ENCODE assay signal across 8 cellular contexts in the genomic region with DNA sequence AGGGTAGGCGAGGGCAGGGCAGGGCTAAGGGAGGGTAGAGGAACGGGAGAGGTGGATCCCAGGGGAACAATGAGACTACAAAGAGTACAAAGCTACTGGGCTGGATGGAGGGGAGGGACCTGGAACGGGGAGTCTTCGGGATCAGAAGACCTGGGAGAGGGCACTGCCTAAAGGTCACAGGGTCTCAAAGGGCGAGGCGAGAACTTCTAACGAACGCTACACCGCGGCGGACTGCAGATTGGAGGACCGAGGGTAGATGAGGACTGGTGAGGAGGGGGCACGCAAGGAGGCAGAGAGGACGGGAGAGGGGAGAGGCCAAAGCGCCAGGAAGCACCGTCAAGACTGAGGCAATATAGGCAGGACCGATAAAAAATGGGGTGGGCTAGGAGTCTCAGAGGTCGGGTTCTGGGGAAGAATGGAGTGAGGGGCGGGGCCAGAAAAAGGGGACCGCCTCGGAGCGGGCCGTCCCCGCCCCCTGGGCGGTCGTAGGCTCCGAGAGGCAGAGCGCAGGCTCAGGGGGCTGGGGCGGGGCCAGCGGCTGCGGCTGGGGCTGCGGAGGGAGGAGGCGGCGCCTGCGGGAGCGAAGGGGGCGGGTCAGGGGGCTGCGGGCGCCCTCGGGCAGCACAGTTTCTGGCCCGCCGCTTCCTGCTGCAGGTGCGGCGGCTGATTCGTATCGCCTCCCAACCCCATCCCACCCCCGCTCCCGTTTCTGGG. TPM values are rescaled to one million over a fixed set of nuclear protein-coding genes. Genes with fewer than 3 reads are reported as not detected.
DNase-seq lines count a peak whose midpoint lies in the region; ATAC-seq, FAIRE-seq and TF ChIP-seq lines count a peak whose summit lies in the region.

No MANE protein-coding gene starts in this region.

- H2AFZ ChIP-seq in HepG2 (ENCODE audit: low read length) = no peak overlapping the region

- H3K4me2 ChIP-seq in HepG2 (ENCODE audit: low read depth, low read length) = peak overlapping the region; percentile 99

- in situ Hi-C loops in HepG2 (cut with HindIII; ENCODE audit: extremely low pct_ligation_motif_present, low pct_unique_long_range_greater_than_20kb) = no loop called here

- ATAC-seq in GM21825 (IDR thresholded peaks at IDR 0.05; ENCODE audit: unreplicated experiment) = peak; percentile 36
- peak; percentile 45 for ATAC-seq in central memory CD8-positive, alpha-beta T cell (replicated peaks; ENCODE audit: extremely low read depth, poor library complexity, severe bottlenecking)
- peak; percentile 66 for ATAC-seq in HepG2

- peak overlapping the region; percentile 47 for H3K4me3 Mint-ChIP-seq in central memory CD8-positive, alpha-beta T cell

- peaks cover 7% of the 10 kb centered on the region for H3K9me3 Mint-ChIP-seq in central memory CD8-positive, alpha-beta T cell

- H3K4me1 ChIP-seq in HepG2 (ENCODE audit: insufficient read depth, low read length) = peaks cover 68% of the 10 kb centered on the region

- H3K79me2 ChIP-seq in HepG2 (ENCODE audit: insufficient read depth, low read length) = no peaks in the 10 kb centered on the region

- H4K20me1 ChIP-seq in HepG2 (ENCODE audit: insufficient read depth, low read length) = peaks cover 7% of the 10 kb centered on the region; the same call in 1 of the 2 replicates

- TF ChIP-seq EP300 in HepG2 (IDR thresholded peaks at IDR 0.05; ENCODE audit: low read depth in 2 of 2, low read length in 2 of 2) = no peak
- TF ChIP-seq EP300 in HepG2 (CRISPR knock-in tag; IDR thresholded peaks at IDR 0.05; ENCODE audit: borderline replicate concordance) = no peak

- BruUV-seq in HepG2 (replicated peaks; lab: Mats Ljungman, UMichigan) = no TSS peak

- DNase-seq in CD1c-positive myeloid dendritic cell (ENCODE audit: extremely low spot score) (peak; percentile 88), NCI-H1694 treated with DMSO at 0.1 percent for 48 hours (lab: John Stamatoyannopoulos, UW) (peak; percentile 77), WERI-Rb-1 (peak; percentile 90), HepG2 (ENCODE audit: low spot score) (peak; percentile 73)
- peak; percentile 65 for DNase-seq in central memory CD8-positive, alpha-beta T cell (ENCODE audit: low spot score in 2 of 2)
- DNase-seq in stimulated activated CD4-positive, alpha-beta T cell treated with anti-CD3 and anti-CD28 coated beads, Interleukin-2, amount 100 ng/mL, for 24 hours = peak; percentile 79 to 90
- no peak for DNase-seq in NK-92 treated with Interleukin-12 subunit alpha and Interleukin-12 subunit beta, amount 100 ng/mL, for 24 hours (lab: John Stamatoyannopoulos, UW)

- POLR2A ChIA-PET in HepG2 (lab: Yijun Ruan, JAX) = no interaction called here

- H3K36me3 Mint-ChIP-seq in central memory CD8-positive, alpha-beta T cell (ENCODE audit: insufficient read depth) = peaks cover 30% of the 10 kb centered on the region

- TF ChIP-seq CTCF in WERI-Rb-1 (IDR thresholded peaks at IDR 0.05; ENCODE audit: low read depth, low read length) (no peak), HepG2 (CRISPR knock-in tag; IDR thresholded peaks at IDR 0.05) (no peak)

- H3K27me3 ChIP-seq in WERI-Rb-1 (ENCODE audit: insufficient read depth, low read depth, severe bottlenecking) (no peaks in the 10 kb centered on the region), HepG2 (ENCODE audit: control insufficient read depth in 1 of 2, insufficient read depth in 2 of 2, low read length in 2 of 2) (no peaks in the 10 kb centered on the region)

- CTCF ChIA-PET in HepG2 (lab: Yijun Ruan, JAX; ENCODE audit: low intra/inter-chr PET ratio, low total read pairs) = no interaction called here

- H3K36me3 ChIP-seq in WERI-Rb-1 = no peaks in the 10 kb centered on the region
- H3K36me3 ChIP-seq in HepG2 (replicated peaks in 1 of 2; ENCODE audit: control insufficient read depth in 1 of 2, insufficient read depth in 2 of 2, low read length in 2 of 2) = no peaks in the 10 kb centered on the region

- peak in 1 of 2 experiments; percentile 69; a peak in 2 of 4 replicates for TF ChIP-seq POLR2A in HepG2 (IDR thresholded peaks at IDR 0.05; ENCODE audit: insufficient read depth in 1 of 2, low read depth in 2 of 2, low read length in 2 of 2)

- 29% methylated on average over 23 of the region's 48 CpGs for WGBS in HepG2 (ENCODE audit: low lambda C conversion rate)

- TF ChIP-seq RAD21 in HepG2 (CRISPR knock-in tag; IDR thresholded peaks at IDR 0.05) = no peak

- H3K27ac ChIP-seq in WERI-Rb-1 (peak overlapping the region; percentile 83; the same call in 1 of the 2 replicates), HepG2 (ENCODE audit: extremely low read length, insufficient read depth, low read length) (peak overlapping the region; percentile 45)

- peak; percentile 15 for FAIRE-seq in HepG2 (lab: Jason Lieb, UNC)

- intact Hi-C loops in HepG2 (cut with micrococcal nuclease; ENCODE audit: unreplicated experiment) = no loop called here

- peak overlapping the region; percentile 48 for H3K4me3 ChIP-seq in WERI-Rb-1 (ENCODE audit: low read depth, low read length)
- peak overlapping the region; percentile 57 to 80 (median 58) for H3K4me3 ChIP-seq in HepG2 (replicated peaks in 1 of 3; ENCODE audit: insufficient read depth in 1 of 3, low read depth in 2 of 3, low read length in 3 of 3)

- peaks cover 79% of the 10 kb centered on the region for H3K27me3 Mint-ChIP-seq in central memory CD8-positive, alpha-beta T cell

- peaks cover 68% of the 10 kb centered on the region for H3K4me1 Mint-ChIP-seq in central memory CD8-positive, alpha-beta T cell

- H3K9ac ChIP-seq in HepG2 (ENCODE audit: insufficient read depth, low read depth, low read length) = peak overlapping the region; percentile 58

- H3K27ac Mint-ChIP-seq in central memory CD8-positive, alpha-beta T cell (ENCODE audit: low read depth) = peak overlapping the region; percentile 80

- peaks cover 7% of the 10 kb centered on the region for H3K9me3 ChIP-seq in WERI-Rb-1 (ENCODE audit: severe bottlenecking)
- H3K9me3 ChIP-seq in HepG2 (ENCODE audit: low read length) = no peaks in the 10 kb centered on the region

RNA-seq across cellular contexts. Expression of a gene that starts 1.3 kb away (rescaled TPM):
- 0.24 and 0.29 TPM in 2 replicates for total RNA-seq in HepG2 (2016; rRNA removed; fragmentation: Illumina TruSeq; extraction: Trizol)
- total RNA-seq in HepG2 (2016; cell fraction: cytosol; rRNA removed; fragmentation: Illumina TruSeq; extraction: Trizol; ENCODE audit: low read depth) = 0.09 and 0.20 TPM in 2 replicates
- total RNA-seq in HepG2 (2016; cell fraction: insoluble cytoplasmic fraction; rRNA removed; fragmentation: Illumina TruSeq; extraction: Trizol) = 0.10 and 0.35 TPM in 2 replicates
- 0.34 TPM in 2 replicates for total RNA-seq in HepG2 (2016; cell fraction: membrane; rRNA removed; fragmentation: Illumina TruSeq; extraction: Trizol)
- total RNA-seq in HepG2 (2016; cell fraction: nucleus; rRNA removed; fragmentation: Illumina TruSeq; extraction: Trizol) = 0.66 and 0.81 TPM in 2 replicates
- 1.6 and 1.7 TPM in 2 replicates for polyA plus RNA-seq in HepG2 (2011; rRNA removed)
- polyA plus RNA-seq in HepG2 (2011; cell fraction: cytosol; rRNA removed) = 0.29 and 0.46 TPM in 2 replicates
- 13.3 and 15.9 TPM in 2 replicates for polyA plus RNA-seq in HepG2 (2011; cell fraction: nucleus; rRNA removed)
- polyA plus RNA-seq in HepG2 (2012) = 2.6 and 3.4 TPM in 2 replicates
- polyA plus RNA-seq in HepG2 (2016; cell fraction: cytosol; fragmentation: Illumina TruSeq; extraction: Trizol; ENCODE audit: low read depth) = 0.17 and 0.27 TPM in 2 replicates
- 1.1 and 1.3 TPM in 2 replicates for polyA plus RNA-seq in HepG2 (2016; cell fraction: insoluble cytoplasmic fraction; fragmentation: Illumina TruSeq; extraction: Trizol; ENCODE audit: low read depth)
- 0.78 and 1.2 TPM in 2 replicates for polyA plus RNA-seq in HepG2 (2016; cell fraction: membrane; fragmentation: Illumina TruSeq; extraction: Trizol; ENCODE audit: low read depth)
- polyA plus RNA-seq in HepG2 (2016; cell fraction: nucleus; fragmentation: Illumina TruSeq; extraction: Trizol; ENCODE audit: insufficient read depth, low read depth) = 9.8 and 11.7 TPM in 2 replicates
- 4.0 TPM in 1 of 2 replicates, not detected in the other for polyA minus RNA-seq in HepG2 (2011; rRNA and poly(A)+ RNA removed; ENCODE audit: low replicate concordance)
- polyA minus RNA-seq in HepG2 (2011; cell fraction: cytosol; rRNA and poly(A)+ RNA removed) = 0.62 and 0.79 TPM in 2 replicates
- polyA minus RNA-seq in HepG2 (2011; cell fraction: nucleus; rRNA and poly(A)+ RNA removed) = 4.2 and 4.6 TPM in 2 replicates

RNA-seq across cellular contexts. Expression of a gene that starts 34.9 kb away (rescaled TPM):
- total RNA-seq in HepG2 (2016; rRNA removed; fragmentation: Illumina TruSeq; extraction: Trizol) = not detected in 2 replicates
- total RNA-seq in HepG2 (2016; cell fraction: cytosol; rRNA removed; fragmentation: Illumina TruSeq; extraction: Trizol; ENCODE audit: low read depth) = not detected in 2 replicates
- total RNA-seq in HepG2 (2016; cell fraction: insoluble cytoplasmic fraction; rRNA removed; fragmentation: Illumina TruSeq; extraction: Trizol) = not detected in 2 replicates
- total RNA-seq in HepG2 (2016; cell fraction: membrane; rRNA removed; fragmentation: Illumina TruSeq; extraction: Trizol) = not detected in 2 replicates
- total RNA-seq in HepG2 (2016; cell fraction: nucleus; rRNA removed; fragmentation: Illumina TruSeq; extraction: Trizol) = not detected in 2 replicates
- not detected in 2 replicates for polyA plus RNA-seq in HepG2 (2011; rRNA removed)
- not detected in 2 replicates for polyA plus RNA-seq in HepG2 (2011; cell fraction: cytosol; rRNA removed)
- 0.10 and 0.14 TPM in 2 replicates for polyA plus RNA-seq in HepG2 (2011; cell fraction: nucleus; rRNA removed)
- 0.05 and 0.16 TPM in 2 replicates for polyA plus RNA-seq in HepG2 (2012)
- not detected in 2 replicates for polyA plus RNA-seq in HepG2 (2016; cell fraction: cytosol; fragmentation: Illumina TruSeq; extraction: Trizol; ENCODE audit: low read depth)
- not detected in 2 replicates for polyA plus RNA-seq in HepG2 (2016; cell fraction: insoluble cytoplasmic fraction; fragmentation: Illumina TruSeq; extraction: Trizol; ENCODE audit: low read depth)
- not detected in 2 replicates for polyA plus RNA-seq in HepG2 (2016; cell fraction: membrane; fragmentation: Illumina TruSeq; extraction: Trizol; ENCODE audit: low read depth)
- polyA plus RNA-seq in HepG2 (2016; cell fraction: nucleus; fragmentation: Illumina TruSeq; extraction: Trizol; ENCODE audit: insufficient read depth, low read depth) = not detected in 2 replicates
- not detected in 2 replicates for polyA minus RNA-seq in HepG2 (2011; rRNA and poly(A)+ RNA removed; ENCODE audit: low replicate concordance)
- polyA minus RNA-seq in HepG2 (2011; cell fraction: cytosol; rRNA and poly(A)+ RNA removed) = not detected in 2 replicates
- polyA minus RNA-seq in HepG2 (2011; cell fraction: nucleus; rRNA and poly(A)+ RNA removed) = not detected in 2 replicates

RNA-seq across cellular contexts. Expression of a gene that starts 45.7 kb away (rescaled TPM):
- 11.7 and 13.5 TPM in 2 replicates for total RNA-seq in HepG2 (2016; rRNA removed; fragmentation: Illumina TruSeq; extraction: Trizol)
- total RNA-seq in HepG2 (2016; cell fraction: cytosol; rRNA removed; fragmentation: Illumina TruSeq; extraction: Trizol; ENCODE audit: low read depth) = 1.7 and 2.8 TPM in 2 replicates
- total RNA-seq in HepG2 (2016; cell fraction: insoluble cytoplasmic fraction; rRNA removed; fragmentation: Illumina TruSeq; extraction: Trizol) = 11.7 and 13.1 TPM in 2 replicates
- total RNA-seq in HepG2 (2016; cell fraction: membrane; rRNA removed; fragmentation: Illumina TruSeq; extraction: Trizol) = 5.8 and 8.2 TPM in 2 replicates
- 7.5 and 8.1 TPM in 2 replicates for total RNA-seq in HepG2 (2016; cell fraction: nucleus; rRNA removed; fragmentation: Illumina TruSeq; extraction: Trizol)
- 10.3 and 15.9 TPM in 2 replicates for polyA plus RNA-seq in HepG2 (2011; rRNA removed)
- polyA plus RNA-seq in HepG2 (2011; cell fraction: cytosol; rRNA removed) = 10.6 and 16.6 TPM in 2 replicates
- 35.4 and 44.9 TPM in 2 replicates for polyA plus RNA-seq in HepG2 (2011; cell fraction: nucleus; rRNA removed)
- 8.7 and 11.8 TPM in 2 replicates for polyA plus RNA-seq in HepG2 (2012)
- 1.6 and 2.2 TPM in 2 replicates for polyA plus RNA-seq in HepG2 (2016; cell fraction: cytosol; fragmentation: Illumina TruSeq; extraction: Trizol; ENCODE audit: low read depth)
- 12.2 and 13.2 TPM in 2 replicates for polyA plus RNA-seq in HepG2 (2016; cell fraction: insoluble cytoplasmic fraction; fragmentation: Illumina TruSeq; extraction: Trizol; ENCODE audit: low read depth)
- polyA plus RNA-seq in HepG2 (2016; cell fraction: membrane; fragmentation: Illumina TruSeq; extraction: Trizol; ENCODE audit: low read depth) = 4.7 and 5.2 TPM in 2 replicates
- 17.3 and 19.8 TPM in 2 replicates for polyA plus RNA-seq in HepG2 (2016; cell fraction: nucleus; fragmentation: Illumina TruSeq; extraction: Trizol; ENCODE audit: insufficient read depth, low read depth)
- 20.5 and 64.7 TPM in 2 replicates for polyA minus RNA-seq in HepG2 (2011; rRNA and poly(A)+ RNA removed; ENCODE audit: low replicate concordance)
- 7.3 and 8.6 TPM in 2 replicates for polyA minus RNA-seq in HepG2 (2011; cell fraction: cytosol; rRNA and poly(A)+ RNA removed)
- 14.4 and 16.1 TPM in 2 replicates for polyA minus RNA-seq in HepG2 (2011; cell fraction: nucleus; rRNA and poly(A)+ RNA removed)

RNA-seq across cellular contexts. Expression of a gene that starts 53.6 kb away (rescaled TPM):
- 39.5 and 54.0 TPM in 2 replicates for total RNA-seq in HepG2 (2016; rRNA removed; fragmentation: Illumina TruSeq; extraction: Trizol)
- total RNA-seq in HepG2 (2016; cell fraction: cytosol; rRNA removed; fragmentation: Illumina TruSeq; extraction: Trizol; ENCODE audit: low read depth) = 15.4 and 20.6 TPM in 2 replicates
- total RNA-seq in HepG2 (2016; cell fraction: insoluble cytoplasmic fraction; rRNA removed; fragmentation: Illumina TruSeq; extraction: Trizol) = 36.3 and 68.3 TPM in 2 replicates
- 13.4 and 21.6 TPM in 2 replicates for total RNA-seq in HepG2 (2016; cell fraction: membrane; rRNA removed; fragmentation: Illumina TruSeq; extraction: Trizol)
- 45.6 and 51.7 TPM in 2 replicates for total RNA-seq in HepG2 (2016; cell fraction: nucleus; rRNA removed; fragmentation: Illumina TruSeq; extraction: Trizol)
- 17.4 and 18.6 TPM in 2 replicates for polyA plus RNA-seq in HepG2 (2011; rRNA removed)
- polyA plus RNA-seq in HepG2 (2011; cell fraction: cytosol; rRNA removed) = 8.8 and 21.4 TPM in 2 replicates
- 130 and 225 TPM in 2 replicates for polyA plus RNA-seq in HepG2 (2011; cell fraction: nucleus; rRNA removed)
- 15.4 and 19.9 TPM in 2 replicates for polyA plus RNA-seq in HepG2 (2012)
- 6.4 and 7.1 TPM in 2 replicates for polyA plus RNA-seq in HepG2 (2016; cell fraction: cytosol; fragmentation: Illumina TruSeq; extraction: Trizol; ENCODE audit: low read depth)
- polyA plus RNA-seq in HepG2 (2016; cell fraction: insoluble cytoplasmic fraction; fragmentation: Illumina TruSeq; extraction: Trizol; ENCODE audit: low read depth) = 26.1 and 31.2 TPM in 2 replicates
- polyA plus RNA-seq in HepG2 (2016; cell fraction: membrane; fragmentation: Illumina TruSeq; extraction: Trizol; ENCODE audit: low read depth) = 9.7 and 12.0 TPM in 2 replicates
- 109 and 111 TPM in 2 replicates for polyA plus RNA-seq in HepG2 (2016; cell fraction: nucleus; fragmentation: Illumina TruSeq; extraction: Trizol; ENCODE audit: insufficient read depth, low read depth)
- 74.3 and 134 TPM in 2 replicates for polyA minus RNA-seq in HepG2 (2011; rRNA and poly(A)+ RNA removed; ENCODE audit: low replicate concordance)
- 24.6 and 41.4 TPM in 2 replicates for polyA minus RNA-seq in HepG2 (2011; cell fraction: cytosol; rRNA and poly(A)+ RNA removed)
- polyA minus RNA-seq in HepG2 (2011; cell fraction: nucleus; rRNA and poly(A)+ RNA removed) = 12.1 and 19.6 TPM in 2 replicates
